In genomic region chr20:1875762-1876161, GRCh38 we compare ENCODE assay signal across 1 cellular context.
TF ChIP-seq lines count a peak whose summit lies in the region.

No MANE protein-coding gene starts in this region.

TF ChIP-seq in HepG2, 621 proteins besides CTCF, POLR2A, EP300 and RAD21:
- no peak for TF ChIP-seq ZNF777 (CRISPR knock-in tag; IDR thresholded peaks at IDR 0.05)
- no peak for TF ChIP-seq ZNF329 (CRISPR knock-in tag; IDR thresholded peaks at IDR 0.05; ENCODE audit: low read depth)
- no peak for TF ChIP-seq KLF16 (CRISPR knock-in tag; IDR thresholded peaks at IDR 0.05)
- TF ChIP-seq PHF21A (CRISPR knock-in tag; IDR thresholded peaks at IDR 0.05) = 0 out of 2 replicates have a peak, but pooled peaks have one; percentile 3
- no peak for TF ChIP-seq KDM2A (CRISPR knock-in tag; IDR thresholded peaks at IDR 0.05; ENCODE audit: borderline replicate concordance, low read depth)
- TF ChIP-seq ZZZ3 (CRISPR knock-in tag; IDR thresholded peaks at IDR 0.05; ENCODE audit: borderline replicate concordance) = no peak
